In the genomic region with DNA sequence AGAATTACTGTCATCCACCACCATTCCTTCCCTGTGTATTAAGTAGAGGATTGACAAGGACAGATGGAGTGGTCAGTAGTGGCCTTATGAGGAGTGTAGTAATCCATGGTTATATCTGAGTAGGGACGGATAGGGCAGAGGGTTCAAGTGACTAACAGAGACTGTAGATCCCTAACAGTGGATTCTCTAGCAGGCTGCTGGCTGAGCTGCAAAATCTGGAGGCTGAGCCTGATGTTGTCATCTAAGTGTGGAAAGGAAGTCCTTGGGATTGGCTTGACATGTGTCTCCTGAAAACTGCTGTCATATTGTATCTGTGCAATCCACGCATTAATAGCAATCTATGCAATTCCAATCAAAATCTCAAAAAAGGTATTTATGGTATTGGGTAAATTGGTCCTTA, we compare ENCODE assay signal across 29 cellular contexts.
"Had no signal": no experiment of that assay in that cellular context is flagged by ENCODE, and none has a peak within 500 bp of the region (broad histone marks: within the 10 kb centered on the region; RNA-seq: fewer than 3 reads in every experiment).

No MANE protein-coding gene starts in this region.

- DNase-seq: activated CD4-positive, alpha-beta memory T cell treated with anti-CD3 and anti-CD28 coated beads for 36 hours; activated CD4-positive, alpha-beta T cell treated with anti-CD3 and anti-CD28 coated beads for 36 hours; activated CD4-positive, alpha-beta T cell treated with anti-CD3 and anti-CD28 coated beads, Interleukin-2, amount 10 ng/mL, durations not matched to agents 24 days and 14 days; activated CD4-positive, CD25-positive, alpha-beta regulatory T cell; activated CD4-positive, CD25-positive, alpha-beta regulatory T cell treated with anti-CD3 and anti-CD28 coated beads, Interleukin-2, amount 50 U/mL, for 72 hours; activated CD8-positive, alpha-beta memory T cell treated with anti-CD3 and anti-CD28 coated beads, Interleukin-2, amount 10 ng/mL, durations not matched to agents 7 days and 5 days; activated CD8-positive, alpha-beta memory T cell treated with anti-CD3 and anti-CD28 coated beads, Interleukin-2, amount 50 U/mL, for 4 hours; activated CD8-positive, alpha-beta T cell treated with anti-CD3 and anti-CD28 coated beads, Interleukin-2, amount 10 ng/mL, durations not matched to agents 7 days and 5 days; activated effector memory CD4-positive, alpha-beta T cell treated with anti-CD3 and anti-CD28 coated beads, Interleukin-2, amount 50 U/mL, for 16 hours; activated naive CD4-positive, alpha-beta T cell; activated naive CD4-positive, alpha-beta T cell treated with anti-CD3 and anti-CD28 coated beads, Interleukin-2, amount 10 ng/mL, durations not matched to agents 7 days and 5 days; activated naive CD8-positive, alpha-beta T cell treated with anti-CD3 and anti-CD28 coated beads, Interleukin-2, amount 10 ng/mL, durations not matched to agents 7 days and 5 days; activated T-cell treated with anti-CD3 and anti-CD28 coated beads, Interleukin-2, amount 50 U/mL, for 1 hour; activated T-cell treated with anti-CD3 and anti-CD28 coated beads, Interleukin-2, amount 50 U/mL, for 48 hours; brain microvascular endothelial cell; dorsolateral prefrontal cortex; effector memory CD4-positive, alpha-beta T cell; endodermal cell; foreskin fibroblast; T-helper 2 cell had no signal

- H3K4me3 Mint-ChIP-seq: activated CD4-positive, alpha-beta memory T cell treated with anti-CD3 and anti-CD28 coated beads for 36 hours; activated CD4-positive, alpha-beta T cell treated with anti-CD3 and anti-CD28 coated beads for 36 hours; activated CD4-positive, alpha-beta T cell treated with anti-CD3 and anti-CD28 coated beads, Interleukin-2, amount 10 ng/mL, durations not matched to agents 24 days and 14 days; activated CD8-positive, alpha-beta memory T cell treated with anti-CD3 and anti-CD28 coated beads, Interleukin-2, amount 10 ng/mL, durations not matched to agents 7 days and 5 days; activated CD8-positive, alpha-beta T cell treated with anti-CD3 and anti-CD28 coated beads, Interleukin-2, amount 10 ng/mL, durations not matched to agents 7 days and 5 days; activated naive CD4-positive, alpha-beta T cell treated with anti-CD3 and anti-CD28 coated beads, Interleukin-2, amount 10 ng/mL, durations not matched to agents 7 days and 5 days; activated naive CD8-positive, alpha-beta T cell treated with anti-CD3 and anti-CD28 coated beads, Interleukin-2, amount 10 ng/mL, durations not matched to agents 7 days and 5 days; activated T-helper 1 cell treated with anti-CD3 and anti-CD28 coated beads, Interleukin-12 subunit alpha, Interleukin-12 subunit beta, Interleukin-2, Interleukin-4 antibody, amounts not matched to agents 30 ng/mL and 10 ng/mL and 1 ng/mL, durations not matched to agents 14 hours and 24 hours and 36 hours; central memory CD8-positive, alpha-beta T cell; dendritic cell treated with granulocyte-macrophage colony-stimulating factor and Interleukin-4, amounts not matched to agents 40 ng/mL and 50 ng/mL, for 4 days; endodermal cell had no signal

- H3K4me1 Mint-ChIP-seq: activated CD4-positive, alpha-beta T cell treated with anti-CD3 and anti-CD28 coated beads for 36 hours; activated CD4-positive, alpha-beta T cell treated with anti-CD3 and anti-CD28 coated beads, Interleukin-2, amount 10 ng/mL, durations not matched to agents 24 days and 14 days; activated CD8-positive, alpha-beta memory T cell treated with anti-CD3 and anti-CD28 coated beads, Interleukin-2, amount 10 ng/mL, durations not matched to agents 7 days and 5 days; activated naive CD4-positive, alpha-beta T cell treated with anti-CD3 and anti-CD28 coated beads, Interleukin-2, amount 10 ng/mL, durations not matched to agents 7 days and 5 days; activated naive CD8-positive, alpha-beta T cell treated with anti-CD3 and anti-CD28 coated beads, Interleukin-2, amount 10 ng/mL, durations not matched to agents 7 days and 5 days; central memory CD8-positive, alpha-beta T cell had no signal

- H3K4me1 ChIP-seq: ascending aorta had no signal

- H3K27me3 Mint-ChIP-seq: activated CD4-positive, alpha-beta T cell treated with anti-CD3 and anti-CD28 coated beads for 36 hours; activated naive CD4-positive, alpha-beta T cell treated with anti-CD3 and anti-CD28 coated beads, Interleukin-2, amount 10 ng/mL, durations not matched to agents 7 days and 5 days; dendritic cell treated with granulocyte-macrophage colony-stimulating factor and Interleukin-4, amounts not matched to agents 40 ng/mL and 50 ng/mL, for 4 days had no signal

- FAIRE-seq: frontal cortex had no signal

- ATAC-seq: activated CD4-positive, alpha-beta T cell treated with anti-CD3 and anti-CD28 coated beads for 36 hours; activated CD8-positive, alpha-beta memory T cell treated with anti-CD3 and anti-CD28 coated beads, Interleukin-2, amount 10 ng/mL, durations not matched to agents 7 days and 5 days; activated CD8-positive, alpha-beta T cell treated with anti-CD3 and anti-CD28 coated beads, Interleukin-2, amount 10 ng/mL, durations not matched to agents 7 days and 5 days; activated naive CD4-positive, alpha-beta T cell treated with anti-CD3 and anti-CD28 coated beads, Interleukin-2, amount 50 U/mL, for 72 hours; esophagus mucosa had no signal

- H3K4me3 ChIP-seq: ascending aorta, coronary artery, dorsolateral prefrontal cortex had no signal

- H3K27me3 ChIP-seq: ascending aorta, brain microvascular endothelial cell, dorsolateral prefrontal cortex had no signal

- H3K9me3 ChIP-seq: ascending aorta had no signal

- H3K27ac Mint-ChIP-seq: activated CD4-positive, alpha-beta memory T cell treated with anti-CD3 and anti-CD28 coated beads for 36 hours; activated CD4-positive, alpha-beta T cell treated with anti-CD3 and anti-CD28 coated beads for 36 hours; activated CD4-positive, alpha-beta T cell treated with anti-CD3 and anti-CD28 coated beads, Interleukin-2, amount 10 ng/mL, durations not matched to agents 24 days and 14 days; activated CD8-positive, alpha-beta memory T cell treated with anti-CD3 and anti-CD28 coated beads, Interleukin-2, amount 10 ng/mL, durations not matched to agents 7 days and 5 days; activated CD8-positive, alpha-beta T cell treated with anti-CD3 and anti-CD28 coated beads, Interleukin-2, amount 10 ng/mL, durations not matched to agents 7 days and 5 days; activated naive CD4-positive, alpha-beta T cell treated with anti-CD3 and anti-CD28 coated beads, Interleukin-2, amount 10 ng/mL, durations not matched to agents 7 days and 5 days; activated naive CD4-positive, alpha-beta T cell treated with anti-CD3 and anti-CD28 coated beads, Interleukin-2, amount 50 U/mL, for 72 hours; activated naive CD8-positive, alpha-beta T cell treated with anti-CD3 and anti-CD28 coated beads, Interleukin-2, amount 10 ng/mL, durations not matched to agents 7 days and 5 days; activated T-helper 1 cell treated with anti-CD3 and anti-CD28 coated beads, Interleukin-12 subunit alpha, Interleukin-12 subunit beta, Interleukin-2, Interleukin-4 antibody, amounts not matched to agents 30 ng/mL and 10 ng/mL and 1 ng/mL, durations not matched to agents 14 hours and 24 hours and 36 hours; activated T-helper 2 cell treated with anti-CD3 and anti-CD28 coated beads, Interferon-gamma antibody, Interleukin-2, Interleukin-4, amounts not matched to agents 10 μg/mL and 5 μg/mL and 100 μg/mL, durations not matched to agents 14 hours and 24 hours and 36 hours; dendritic cell treated with granulocyte-macrophage colony-stimulating factor and Interleukin-4, amounts not matched to agents 40 ng/mL and 50 ng/mL, for 4 days; endodermal cell had no signal

- H3K36me3 ChIP-seq: ascending aorta, brain microvascular endothelial cell had no signal

- H3K9me3 Mint-ChIP-seq: activated CD4-positive, alpha-beta memory T cell treated with anti-CD3 and anti-CD28 coated beads for 36 hours; activated CD4-positive, alpha-beta T cell treated with anti-CD3 and anti-CD28 coated beads, Interleukin-2, amount 10 ng/mL, durations not matched to agents 24 days and 14 days; activated naive CD4-positive, alpha-beta T cell treated with anti-CD3 and anti-CD28 coated beads, Interleukin-2, amount 10 ng/mL, durations not matched to agents 7 days and 5 days; activated naive CD4-positive, alpha-beta T cell treated with anti-CD3 and anti-CD28 coated beads, Interleukin-2, amount 50 U/mL, for 72 hours; activated naive CD8-positive, alpha-beta T cell treated with anti-CD3 and anti-CD28 coated beads, Interleukin-2, amount 10 ng/mL, durations not matched to agents 7 days and 5 days; activated T-helper 1 cell treated with anti-CD3 and anti-CD28 coated beads, Interleukin-12 subunit alpha, Interleukin-12 subunit beta, Interleukin-2, Interleukin-4 antibody, amounts not matched to agents 30 ng/mL and 10 ng/mL and 1 ng/mL, durations not matched to agents 14 hours and 24 hours and 36 hours; activated T-helper 2 cell treated with anti-CD3 and anti-CD28 coated beads, Interferon-gamma antibody, Interleukin-2, Interleukin-4, amounts not matched to agents 10 μg/mL and 5 μg/mL and 100 μg/mL, durations not matched to agents 14 hours and 24 hours and 36 hours; central memory CD8-positive, alpha-beta T cell; dendritic cell treated with granulocyte-macrophage colony-stimulating factor and Interleukin-4, amounts not matched to agents 40 ng/mL and 50 ng/mL, for 4 days; endodermal cell had no signal

- H3K36me3 Mint-ChIP-seq: activated CD4-positive, alpha-beta memory T cell treated with anti-CD3 and anti-CD28 coated beads for 36 hours; activated CD8-positive, alpha-beta memory T cell treated with anti-CD3 and anti-CD28 coated beads, Interleukin-2, amount 10 ng/mL, durations not matched to agents 7 days and 5 days; activated naive CD4-positive, alpha-beta T cell treated with anti-CD3 and anti-CD28 coated beads, Interleukin-2, amount 10 ng/mL, durations not matched to agents 7 days and 5 days; activated naive CD4-positive, alpha-beta T cell treated with anti-CD3 and anti-CD28 coated beads, Interleukin-2, amount 50 U/mL, for 72 hours; activated naive CD8-positive, alpha-beta T cell treated with anti-CD3 and anti-CD28 coated beads, Interleukin-2, amount 10 ng/mL, durations not matched to agents 7 days and 5 days had no signal

- H3K27ac ChIP-seq: ascending aorta, brain microvascular endothelial cell, coronary artery, dorsolateral prefrontal cortex had no signal
